Comparison of ENCODE assay signal across 1 cellular context in genomic region chr1:21334214-21335087, GRCh38.
TF ChIP-seq lines count a peak whose summit lies in the region.

No MANE protein-coding gene starts in this region.

TF ChIP-seq in HepG2, 621 proteins besides CTCF, POLR2A, EP300 and RAD21 (continued from another document and continues in another):
- TF ChIP-seq THAP9 (CRISPR knock-in tag; IDR thresholded peaks at IDR 0.05; ENCODE audit: borderline replicate concordance): no peak
- TF ChIP-seq PRDM10 (CRISPR knock-in tag; IDR thresholded peaks at IDR 0.05; ENCODE audit: low read depth): no peak
- TF ChIP-seq DZIP1 (CRISPR knock-in tag; IDR thresholded peaks at IDR 0.05): no peak
- TF ChIP-seq TGIF2 (CRISPR knock-in tag; IDR thresholded peaks at IDR 0.05): peak; percentile 34; the same call in 1 of the 2 replicates
- TF ChIP-seq RFX1 (IDR thresholded peaks at IDR 0.05): no peak
- TF ChIP-seq ZSCAN9 (CRISPR knock-in tag; IDR thresholded peaks at IDR 0.05; ENCODE audit: borderline replicate concordance): no peak
- no peak; the same call in 1 of the 2 replicates for TF ChIP-seq FOXA3 (CRISPR knock-in tag; IDR thresholded peaks at IDR 0.05)
- no peak for TF ChIP-seq KAT2B (IDR thresholded peaks at IDR 0.05; ENCODE audit: borderline replicate concordance, low read depth, low read length)
- TF ChIP-seq SP1 (IDR thresholded peaks at IDR 0.05): no peak
- TF ChIP-seq SP1 (CRISPR knock-in tag; IDR thresholded peaks at IDR 0.05): no peak
- no peak for TF ChIP-seq ZNF121 (CRISPR knock-in tag; IDR thresholded peaks at IDR 0.05)
- no peak for TF ChIP-seq TCF12 (IDR thresholded peaks at IDR 0.05)
- no peak for TF ChIP-seq TCF12 (CRISPR knock-in tag; IDR thresholded peaks at IDR 0.05)
- TF ChIP-seq ZNF430 (CRISPR knock-in tag; IDR thresholded peaks at IDR 0.05): no peak
- no peak for TF ChIP-seq MED1 (CRISPR knock-in tag; IDR thresholded peaks at IDR 0.05)
- no peak for TF ChIP-seq DR1 (CRISPR knock-in tag; IDR thresholded peaks at IDR 0.05)
- no peak for TF ChIP-seq ZNF615 (CRISPR knock-in tag; IDR thresholded peaks at IDR 0.05; ENCODE audit: borderline replicate concordance)
- TF ChIP-seq ZNF337 (CRISPR knock-in tag; IDR thresholded peaks at IDR 0.05; ENCODE audit: borderline replicate concordance, low read depth): no peak
- TF ChIP-seq ZEB1 (IDR thresholded peaks at IDR 0.05; ENCODE audit: insufficient replicate concordance, low read depth): no peak
- no peak for TF ChIP-seq KLF11 (CRISPR knock-in tag; IDR thresholded peaks at IDR 0.05)
- TF ChIP-seq SMARCE1 (IDR thresholded peaks at IDR 0.05; ENCODE audit: borderline replicate concordance): no peak
- TF ChIP-seq SIX1 (CRISPR knock-in tag; IDR thresholded peaks at IDR 0.05; ENCODE audit: borderline replicate concordance): no peak
- no peak for TF ChIP-seq ATF2 (CRISPR knock-in tag; IDR thresholded peaks at IDR 0.05)
- no peak for TF ChIP-seq FIP1L1 (IDR thresholded peaks at IDR 0.05; ENCODE audit: borderline replicate concordance, insufficient read depth, low read depth, low read length)
- TF ChIP-seq NFE2L2 (IDR thresholded peaks at IDR 0.05; ENCODE audit: low read length): no peak
- 0 out of 2 replicates have a peak, but pooled peaks have one; percentile 5 for TF ChIP-seq ZNF563 (CRISPR knock-in tag; IDR thresholded peaks at IDR 0.05)
- no peak for TF ChIP-seq ZNF652 (CRISPR knock-in tag; IDR thresholded peaks at IDR 0.05; ENCODE audit: borderline replicate concordance, low read depth)
- no peak for TF ChIP-seq MNT (IDR thresholded peaks at IDR 0.05)
- no peak for TF ChIP-seq LCORL (IDR thresholded peaks at IDR 0.05)
- TF ChIP-seq LCORL (CRISPR knock-in tag; IDR thresholded peaks at IDR 0.05): peak; percentile 11; the same call in 1 of the 2 replicates
- 0 out of 2 replicates have a peak, but pooled peaks have one; percentile 61 for TF ChIP-seq ARID2 (CRISPR knock-in tag; IDR thresholded peaks at IDR 0.05; ENCODE audit: borderline replicate concordance)
- TF ChIP-seq ZNF251 (CRISPR knock-in tag; IDR thresholded peaks at IDR 0.05): no peak
- TF ChIP-seq GABPA (IDR thresholded peaks at IDR 0.05; ENCODE audit: low read depth, low read length): no peak
- peak; percentile 54; the same call in 1 of the 2 replicates for TF ChIP-seq GABPA (CRISPR knock-in tag; IDR thresholded peaks at IDR 0.05; ENCODE audit: low read depth)
- no peak for TF ChIP-seq ZNF207 (IDR thresholded peaks at IDR 0.05; ENCODE audit: borderline replicate concordance)
- no peak for TF ChIP-seq ZNF263 (CRISPR knock-in tag; IDR thresholded peaks at IDR 0.05)
- no peak for TF ChIP-seq MTA1 (CRISPR knock-in tag; IDR thresholded peaks at IDR 0.05; ENCODE audit: borderline replicate concordance)
- no peak for TF ChIP-seq ATF3 (CRISPR knock-in tag; IDR thresholded peaks at IDR 0.05)
- TF ChIP-seq THAP11 (CRISPR knock-in tag; IDR thresholded peaks at IDR 0.05): no peak
- TF ChIP-seq ZNF562 (CRISPR knock-in tag; IDR thresholded peaks at IDR 0.05; ENCODE audit: borderline replicate concordance): no peak
- no peak for TF ChIP-seq ESRRA (CRISPR knock-in tag; IDR thresholded peaks at IDR 0.05; ENCODE audit: low read depth)
- TF ChIP-seq CHD4 (IDR thresholded peaks at IDR 0.05; ENCODE audit: borderline replicate concordance, low read length): no peak
- TF ChIP-seq ZBTB44 (CRISPR knock-in tag; IDR thresholded peaks at IDR 0.05): no peak
- TF ChIP-seq GATAD2A (CRISPR knock-in tag; IDR thresholded peaks at IDR 0.05): no peak
- no peak for TF ChIP-seq KDM5B (CRISPR knock-in tag; IDR thresholded peaks at IDR 0.05; ENCODE audit: borderline replicate concordance)
- TF ChIP-seq ZHX2 (IDR thresholded peaks at IDR 0.05; ENCODE audit: low read depth): no peak
- no peak for TF ChIP-seq ZHX2 (CRISPR knock-in tag; IDR thresholded peaks at IDR 0.05; ENCODE audit: borderline replicate concordance)
- no peak for TF ChIP-seq ZNF878 (CRISPR knock-in tag; IDR thresholded peaks at IDR 0.05)
- TF ChIP-seq ZNF317 (CRISPR knock-in tag; IDR thresholded peaks at IDR 0.05): no peak
